ENCODE assay signal across 9 cellular contexts in the genomic region with DNA sequence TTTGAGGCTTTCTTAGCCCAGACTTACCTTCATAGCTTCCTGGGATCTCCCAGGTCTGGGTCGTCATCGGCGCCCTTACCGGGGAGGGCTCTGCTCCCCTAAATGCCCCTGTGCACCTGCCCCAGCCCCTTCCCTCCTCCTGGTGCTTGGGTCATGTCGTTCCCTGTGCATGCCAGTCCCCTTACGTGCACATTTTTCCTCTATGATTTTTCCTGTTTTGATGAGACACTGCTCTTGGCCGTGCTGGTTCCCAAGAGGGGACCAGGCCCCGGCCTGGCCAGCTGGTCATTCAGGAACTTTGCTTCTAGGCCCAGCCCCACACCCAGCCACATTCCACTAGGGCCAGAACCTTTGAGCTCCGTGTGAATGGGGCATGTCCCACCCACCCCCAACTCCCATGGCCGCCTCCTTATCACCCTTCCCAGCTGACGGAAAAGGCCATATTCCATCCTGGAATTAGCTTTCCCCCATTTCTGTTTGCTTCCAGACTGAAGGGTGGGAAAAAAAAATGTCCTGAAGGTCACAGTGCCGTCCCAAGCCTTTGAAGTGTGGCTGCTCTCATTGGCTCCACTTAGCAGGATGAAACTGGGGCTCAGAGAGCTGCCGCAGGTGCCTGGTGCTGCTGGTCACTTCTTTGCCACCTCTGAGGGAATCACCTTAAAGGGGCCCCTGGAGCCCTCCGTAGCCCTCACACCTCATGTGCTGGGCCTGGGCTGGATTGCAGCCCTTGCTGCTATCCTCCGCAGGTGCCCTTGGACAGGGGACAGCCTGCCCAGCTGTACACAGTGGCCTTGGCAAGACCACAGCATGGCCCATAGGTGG. TPM values are rescaled to one million over a fixed set of nuclear protein-coding genes. Genes with fewer than 3 reads are reported as not detected.
DNase-seq lines count a peak whose midpoint lies in the region; ATAC-seq and TF ChIP-seq lines count a peak whose summit lies in the region.
"Had no signal": no experiment of that assay in that cellular context is flagged by ENCODE, and none has a peak within 500 bp of the region (broad histone marks: within the 10 kb centered on the region; RNA-seq: fewer than 3 reads in every experiment).

No MANE protein-coding gene starts in this region.

- 0 out of 2 replicates have a peak overlapping the region, but pooled peaks have one; percentile 5 for H3K4me2 ChIP-seq in IMR-90 (ENCODE audit: low read depth, low read length)
- no peak overlapping the region for H3K4me2 ChIP-seq in mesenchymal stem cell (ENCODE audit: low read length, poor library complexity, severe bottlenecking)

- peak overlapping the region; percentile 79 for H3K14ac ChIP-seq in IMR-90 (replicated peaks; ENCODE audit: low read depth, low read length)
- H3K14ac ChIP-seq in mesenchymal stem cell (ENCODE audit: low read length in 2 of 2): peak overlapping the region in 1 of 2 experiments; percentile 97

- peaks cover 57% of the 10 kb centered on the region for H3K9me1 ChIP-seq in IMR-90 (ENCODE audit: insufficient read depth, low read length)

- peaks cover 6% of the 10 kb centered on the region; the same call in 1 of the 2 replicates for H4K20me1 ChIP-seq in IMR-90 (ENCODE audit: insufficient read depth, low read length)

- peaks cover 60% of the 10 kb centered on the region for H3K4me1 ChIP-seq in IMR-90 (ENCODE audit: control insufficient read depth, insufficient read depth, low read length)
- peaks cover 55% of the 10 kb centered on the region for H3K4me1 ChIP-seq in mesenchymal stem cell (ENCODE audit: control insufficient read depth, insufficient read depth, low read depth, low read length)
- H3K4me1 ChIP-seq in thyroid gland: peaks cover 87 to 100% of the 10 kb centered on the region in 2 donors

- H3K27me3 ChIP-seq in IMR-90 (ENCODE audit: control insufficient read depth, insufficient read depth, low read length) (no peaks in the 10 kb centered on the region), mesenchymal stem cell (ENCODE audit: control insufficient read depth in 1 of 2, insufficient read depth in 1 of 2, low read length in 2 of 2) (no peaks in the 10 kb centered on the region), thyroid gland (no peaks in the 10 kb centered on the region)

- peak overlapping the region; percentile 27; the same call in 1 of the 2 replicates for H3K9ac ChIP-seq in IMR-90 (ENCODE audit: low read depth, low read length)
- peak overlapping the region; percentile 81 for H3K9ac ChIP-seq in mesenchymal stem cell (ENCODE audit: low read length)

- H4K8ac ChIP-seq in IMR-90 (ENCODE audit: low read depth in 2 of 2, low read length in 2 of 2) (peak overlapping the region; percentile 58 to 84), mesenchymal stem cell (ENCODE audit: low read length) (peak overlapping the region; percentile 57)

- H2BK120ac ChIP-seq in IMR-90 (ENCODE audit: low read depth, low read length) (peak overlapping the region; percentile 94), mesenchymal stem cell (ENCODE audit: low read depth, low read length) (peak overlapping the region; percentile 36)

- ATAC-seq in IMR-90 (ENCODE audit: low read depth): peak; percentile 68
- ATAC-seq in HG02642 (IDR thresholded peaks at IDR 0.05; ENCODE audit: poor library complexity, unreplicated experiment): no peak
- no peak for ATAC-seq in GM19351 (IDR thresholded peaks at IDR 0.05; ENCODE audit: unreplicated experiment)
- no peak for ATAC-seq in HG03342 (IDR thresholded peaks at IDR 0.05; ENCODE audit: unreplicated experiment)

- intact Hi-C loops in IMR-90 (cut with micrococcal nuclease): loop anchor here (2.0 kb wide), 1 partner anchor 86 kb away; no protein-coding TSS in a partner anchor
- intact Hi-C loops in thyroid gland (cut with DNase I): no loop called here

- H3K18ac ChIP-seq in IMR-90 (ENCODE audit: low read depth, low read length) (peak overlapping the region; percentile 69), mesenchymal stem cell (ENCODE audit: low read depth in 1 of 2, low read length in 2 of 2) (peak overlapping the region; percentile 53 to 81)

- TF ChIP-seq RAD21 in IMR-90 (IDR thresholded peaks at IDR 0.05; ENCODE audit: low read length): peak; percentile 22; the same call in 1 of the 2 replicates

- CTCF ChIA-PET in IMR-90 (lab: Yijun Ruan, JAX): interaction anchor here (1.1 to 1.2 kb wide), 3 partner anchors 10 to 144 kb away, joined by 3 to 4 read pairs (median 3); partner anchors contain the start of gene DUSP1

- H2BK5ac ChIP-seq in IMR-90 (ENCODE audit: low read depth, low read length, poor library complexity, severe bottlenecking) (peak overlapping the region; percentile 95), mesenchymal stem cell (ENCODE audit: low read depth, low read length, poor library complexity, severe bottlenecking) (peak overlapping the region; percentile 3)

- H2AK9ac ChIP-seq in IMR-90 (replicated peaks; ENCODE audit: low read depth, low read length, poor library complexity): peak overlapping the region; percentile 86

- TF ChIP-seq CTCF in IMR-90 (conservative IDR thresholded peaks at IDR 0.05; ENCODE audit: low read depth, low read length) (no peak), thyroid gland (IDR thresholded peaks at IDR 0.05) (no peak)

- DNase-seq in IMR-90 (peak; percentile 93), dermis microvascular lymphatic vessel endothelial cell (ENCODE audit: low read depth in 2 of 2) (peak; percentile 95 to 98), mesenchymal stem cell (peak; percentile 87), thyroid gland (peak; percentile 42 to 48), activated gamma-delta T cell (lab: John Stamatoyannopoulos, UW) (no peak)

- in situ Hi-C loops in IMR-90 (cut with MboI; ENCODE audit: low sequenced_read_pairs): no loop called here

- peak overlapping the region; percentile 89 for H4K91ac ChIP-seq in IMR-90 (ENCODE audit: insufficient read depth, low read depth, low read length)
- peak overlapping the region; percentile 53 for H4K91ac ChIP-seq in mesenchymal stem cell (ENCODE audit: low read length)

- dilution Hi-C loops in IMR-90 (cut with HindIII; ENCODE audit: low sequenced_read_pairs, unreplicated experiment): no loop called here

- H3K79me1 ChIP-seq in IMR-90 (ENCODE audit: low read depth in 1 of 2, low read length in 2 of 2): peaks cover 29 to 90% of the 10 kb centered on the region in 2 experiments
- peaks cover 28% of the 10 kb centered on the region for H3K79me1 ChIP-seq in mesenchymal stem cell (replicated peaks; ENCODE audit: low read length, poor library complexity, severe bottlenecking)

- H2BK20ac ChIP-seq in IMR-90 (ENCODE audit: low read depth, low read length): peak overlapping the region; percentile 88

- POLR2A ChIA-PET in IMR-90 (lab: Charles Lee; ENCODE audit: unreplicated experiment): no interaction called here

- H3K4ac ChIP-seq in IMR-90 (ENCODE audit: low read depth, low read length) (peak overlapping the region; percentile 95), mesenchymal stem cell (ENCODE audit: low read depth in 1 of 2, low read length in 2 of 2) (peak overlapping the region; percentile 54 to 57)

- peak overlapping the region; percentile 98 for H2AK5ac ChIP-seq in IMR-90 (ENCODE audit: low read depth, low read length)
- peak overlapping the region; percentile 78 for H2AK5ac ChIP-seq in mesenchymal stem cell (ENCODE audit: low read length, severe bottlenecking)

- WGBS in IMR-90 (ENCODE audit: extremely low coverage in 2 of 2, insufficient read length in 1 of 2), 2 experiments: 34% methylated on average over 5 of the region's 15 CpGs; no CpG with 5 or more reads in 1 of the 2 experiments
- WGBS in mesenchymal stem cell: 27% methylated on average over 15 of the region's 15 CpGs
- 60 to 71% methylated on average over 15 of the region's 15 CpGs for WGBS in thyroid gland, 2 donors

- H3K4me3 ChIP-seq in IMR-90 (ENCODE audit: insufficient read depth, low read depth, low read length) (no peak overlapping the region), mesenchymal stem cell (ENCODE audit: insufficient read depth in 1 of 2, low read depth in 1 of 2, low read length in 2 of 2) (peak overlapping the region in 1 of 2 experiments; percentile 50), thyroid gland (replicated peaks in 1 of 3) (no peak overlapping the region)

- H4K5ac ChIP-seq in IMR-90 (ENCODE audit: low read depth, low read length): peak overlapping the region; percentile 62

- H3K23ac ChIP-seq in IMR-90 (ENCODE audit: low read depth, low read length) (peak overlapping the region; percentile 83), mesenchymal stem cell (ENCODE audit: low read length in 2 of 2) (no peak overlapping the region)

- H3K56ac ChIP-seq in IMR-90 (ENCODE audit: extremely low read depth, insufficient read depth, low read length): peak overlapping the region; percentile 61

- H3K27ac ChIP-seq in IMR-90 (ENCODE audit: insufficient read depth, low read length): peak overlapping the region; percentile 78
- H3K27ac ChIP-seq in mesenchymal stem cell (ENCODE audit: low read length, poor library complexity, severe bottlenecking): peak overlapping the region; percentile 60
- H3K27ac ChIP-seq in thyroid gland: peak overlapping the region; percentile 81 to 98 (median 97)
- H3K27ac ChIP-seq: HL-60 had no signal

- H3K36me3 ChIP-seq in IMR-90 (ENCODE audit: control insufficient read depth, insufficient read depth, low read length): peaks cover 7% of the 10 kb centered on the region
- H3K36me3 ChIP-seq in mesenchymal stem cell (ENCODE audit: control insufficient read depth in 1 of 2, insufficient read depth in 2 of 2, low read depth in 1 of 2, low read length in 2 of 2): peaks cover 14 to 32% of the 10 kb centered on the region in 2 experiments
- H3K36me3 ChIP-seq in thyroid gland: no peaks in the 10 kb centered on the region

- TF ChIP-seq POLR2A in IMR-90 (IDR thresholded peaks at IDR 0.05; ENCODE audit: low read depth, low read length) (no peak), thyroid gland (IDR thresholded peaks at IDR 0.05) (no peak)

- peak overlapping the region; percentile 86; the same call in 2 of the 3 replicates for H2BK15ac ChIP-seq in IMR-90 (ENCODE audit: low read depth, low read length)
- H2BK15ac ChIP-seq in mesenchymal stem cell (ENCODE audit: low read depth, poor library complexity, severe bottlenecking): no peak overlapping the region

- H3K9me3 ChIP-seq in IMR-90 (ENCODE audit: control insufficient read depth, insufficient read depth, low read length): no peaks in the 10 kb centered on the region
- no peaks in the 10 kb centered on the region for H3K9me3 ChIP-seq in mesenchymal stem cell (ENCODE audit: control insufficient read depth, low read length)
- no peaks in the 10 kb centered on the region for H3K9me3 ChIP-seq in thyroid gland

- H2BK12ac ChIP-seq in mesenchymal stem cell (ENCODE audit: low read length in 2 of 2): peak overlapping the region in 1 of 2 experiments; percentile 91

- H2AFZ ChIP-seq in IMR-90 (replicated peaks; ENCODE audit: low read length, poor library complexity) (no peak overlapping the region), mesenchymal stem cell (ENCODE audit: low read depth, low read length) (no peak overlapping the region)

- BruUV-seq in IMR-90 (replicated peaks; lab: Mats Ljungman, UMichigan): no TSS peak

RNA-seq across cellular contexts. Expression of gene ERGIC1, which starts 25.1 kb away (rescaled TPM):
- total RNA-seq in IMR-90 (2012; rRNA removed) (124 and 134 TPM in 2 replicates), dermis microvascular lymphatic vessel endothelial cell (57.9 and 62.6 TPM in 2 replicates), thyroid gland (100 to 1,000 TPM; 156 to 214 (median 175) TPM)
- 185 and 192 TPM in 2 replicates for polyA plus RNA-seq in IMR-90 (2012; rRNA removed)
- 59.2 and 179 TPM in 2 replicates for polyA plus RNA-seq in IMR-90 (2012; cell fraction: cytosol; rRNA removed)
- polyA plus RNA-seq in IMR-90 (2012; cell fraction: nucleus; rRNA removed; ENCODE audit: low replicate concordance): 128 and 132 TPM in 2 replicates
- polyA plus RNA-seq in mesenchymal stem cell (2013, experiment 1 of 2): 143 TPM
- polyA plus RNA-seq in mesenchymal stem cell (2013, experiment 2 of 2): 140 TPM
